ENCODE assay signal across 16 cellular contexts in the genomic region with DNA sequence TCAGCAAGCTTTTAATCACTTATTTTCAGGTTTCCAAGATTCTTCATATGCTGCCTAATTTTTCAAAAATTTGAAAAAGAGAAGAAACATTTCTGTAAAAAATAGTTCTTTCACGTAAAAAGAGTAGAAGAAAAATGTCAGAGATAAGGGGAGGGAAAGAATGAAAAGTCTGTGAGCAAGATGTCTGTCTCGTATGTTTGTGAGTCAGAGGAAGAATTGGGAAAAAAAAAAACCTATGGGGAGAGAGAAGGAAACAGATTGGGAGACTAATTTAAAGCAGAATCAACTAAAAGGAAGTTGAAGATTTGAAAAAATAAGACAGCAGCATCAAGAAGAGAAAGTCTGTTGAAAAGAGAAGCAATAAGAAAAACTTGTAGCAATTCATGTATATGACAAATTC.
"Had no signal": no experiment of that assay in that cellular context is flagged by ENCODE, and none has a peak within 500 bp of the region (broad histone marks: within the 10 kb centered on the region; RNA-seq: fewer than 3 reads in every experiment).

No MANE protein-coding gene starts in this region.

- H3K27me3 ChIP-seq: gastrocnemius medialis, left lung, pancreas, right lobe of liver, stomach, testis had no signal

- H3K9me3 ChIP-seq: gastrocnemius medialis, left lung, pancreas, right lobe of liver, stomach, testis had no signal

- DNase-seq: activated CD4-positive, alpha-beta T cell treated with anti-CD3 and anti-CD28 coated beads, Interleukin-2, amount 50 U/mL, for 48 hours; amniotic stem cell; effector memory CD4-positive, alpha-beta T cell; gastrocnemius medialis; head of caudate nucleus; left lung; mammary epithelial cell; naive thymus-derived CD4-positive, alpha-beta T cell; pancreas; right lobe of liver; small intestine; stimulated activated CD4-positive, alpha-beta T cell treated with anti-CD3 and anti-CD28 coated beads, Interleukin-4, amount 100 ng/mL, for 1 hour; stomach; T-helper 17 cell; testis; WERI-Rb-1 had no signal

- H3K36me3 ChIP-seq: gastrocnemius medialis, left lung, pancreas, right lobe of liver, stomach, WERI-Rb-1 had no signal

- FAIRE-seq: pancreas, small intestine had no signal

- H3K27ac ChIP-seq: gastrocnemius medialis, left lung, pancreas, right lobe of liver, stomach, testis, WERI-Rb-1 had no signal

- H3K4me3 ChIP-seq: gastrocnemius medialis, left lung, pancreas, right lobe of liver, stomach, testis had no signal

- H3K4me1 ChIP-seq: gastrocnemius medialis, left lung, pancreas, right lobe of liver, stomach, testis had no signal
